Comparison of ENCODE assay signal across 9 cellular contexts in genomic region chr11:11396290-11397042, GRCh38. TPM values are rescaled to one million over a fixed set of nuclear protein-coding genes. Genes with fewer than 3 reads are reported as not detected.
A peak's percentile ranks its signal among the peaks of the same experiment; 100 is the strongest.
DNase-seq lines count a peak whose midpoint lies in the region.
"Had no signal": no experiment of that assay in that cellular context is flagged by ENCODE, and none has a peak within 500 bp of the region (broad histone marks: within the 10 kb centered on the region; RNA-seq: fewer than 3 reads in every experiment).

No MANE protein-coding gene starts in this region.

- peak; percentile 12 for DNase-seq in ACHN
- peak; percentile 82 for DNase-seq in LHCN-M2 (ENCODE audit: low read depth)
- DNase-seq in dermis blood vessel endothelial cell = peak; percentile 37
- DNase-seq in middle frontal gyrus (ENCODE audit: extremely low spot score, low spot score) = peak; percentile 50
- DNase-seq in SHP77 (lab: John Stamatoyannopoulos, UW) = no peak
- no peak for DNase-seq in NCI-H2029 (lab: John Stamatoyannopoulos, UW)
- no peak for DNase-seq in iPS-NIHi11 (ENCODE audit: low spot score)
- DNase-seq in NK-92 treated with Interleukin-12 subunit alpha and Interleukin-12 subunit beta, amount 100 ng/mL, for 24 hours (lab: John Stamatoyannopoulos, UW) = no peak
- DNase-seq: naive B cell had no signal

- in situ Hi-C loops in ACHN (cut with HindIII; ENCODE audit: low pct_ligation_motif_present, low pct_unique_long_range_greater_than_20kb, low sequenced_read_pairs) = no loop called here

RNA-seq across cellular contexts. Expression of gene CSNK2A3, which starts 43.4 kb away (rescaled TPM):
- total RNA-seq in LHCN-M2 (2014; rRNA removed) (1.5 and 2.0 TPM in 2 replicates), dermis blood vessel endothelial cell (4.3 and 7.1 TPM in 2 replicates)
- 1.2 TPM for polyA plus RNA-seq in LHCN-M2 (2012)

Comparison
In these comparisons a context has a peak if more than half of its experiments do, and no peak if none do; other contexts are left out.
1. DNase-seq: peak in ACHN (single experiment), LHCN-M2 (single experiment), dermis blood vessel endothelial cell (single experiment) and middle frontal gyrus (single experiment); none in SHP77 (0 of 2), NCI-H2029 (single experiment), iPS-NIHi11 (single experiment) and NK-92 treated with Interleukin-12 subunit alpha and Interleukin-12 subunit beta, amount 100 ng/mL, for 24 hours (single experiment).